In genomic region chr10:51928182-51928581, GRCh38 we compare ENCODE assay signal across 26 cellular contexts.
DNase-seq lines count a peak whose midpoint lies in the region; ATAC-seq, FAIRE-seq and TF ChIP-seq lines count a peak whose summit lies in the region.
"Had no signal": no experiment of that assay in that cellular context is flagged by ENCODE, and none has a peak within 500 bp of the region (broad histone marks: within the 10 kb centered on the region; RNA-seq: fewer than 3 reads in every experiment).

No MANE protein-coding gene starts in this region.

- no peaks in the 10 kb centered on the region for H3K36me3 ChIP-seq in SK-N-SH (replicated peaks in 1 of 2; ENCODE audit: control insufficient read depth in 1 of 2, insufficient read depth in 2 of 2, low read length in 1 of 2)
- H3K36me3 ChIP-seq in H1 (ENCODE audit: control insufficient read depth in 2 of 4, insufficient read depth in 4 of 4, low read length in 3 of 4) = no peaks in the 10 kb centered on the region
- H3K36me3 ChIP-seq: BE2C, BLaER1 had no signal

- no peak overlapping the region for H3K14ac ChIP-seq in H1 (ENCODE audit: insufficient read length)

- no peak for TF ChIP-seq CTCF in SK-N-SH (IDR thresholded peaks at IDR 0.05)
- TF ChIP-seq CTCF in H1 (IDR thresholded peaks at IDR 0.05; ENCODE audit: control extremely low read depth in 1 of 3, insufficient read depth in 1 of 3, low read depth in 1 of 3, low read length in 3 of 3) = no peak

- no peak overlapping the region for H4K5ac ChIP-seq in H1 (ENCODE audit: insufficient read length, low read depth, low read length)

- no peak overlapping the region for H3K56ac ChIP-seq in H1 (replicated peaks; ENCODE audit: insufficient read length, low read depth, low read length)

- no peak overlapping the region for H3K4me3 ChIP-seq in SK-N-SH (ENCODE audit: low read depth in 2 of 2, low read length in 1 of 2)
- no peak overlapping the region for H3K4me3 ChIP-seq in H1 (ENCODE audit: extremely low read depth in 1 of 4, insufficient read depth in 2 of 4, low read depth in 3 of 4, low read length in 4 of 4)
- H3K4me3 ChIP-seq: BLaER1, GM12878 had no signal

- no peak overlapping the region for H3K4me2 ChIP-seq in SK-N-SH
- no peak overlapping the region for H3K4me2 ChIP-seq in H1 (ENCODE audit: insufficient read depth in 1 of 2, low read depth in 2 of 2, low read length in 2 of 2)
- H3K4me2 ChIP-seq: BLaER1 had no signal

- 0 out of 4 replicates have a peak, but pooled peaks of 1 of the 2 experiments have one; percentile 65 for TF ChIP-seq EP300 in SK-N-SH (IDR thresholded peaks at IDR 0.05; ENCODE audit: borderline replicate concordance in 1 of 2, low read depth in 1 of 2, low read length in 1 of 2)
- TF ChIP-seq EP300 in H1 (IDR thresholded peaks at IDR 0.05; ENCODE audit: borderline replicate concordance in 1 of 2, low read depth in 2 of 2, low read length in 2 of 2) = no peak

- H3K9me2 ChIP-seq in SK-N-SH = no peaks in the 10 kb centered on the region

- CTCF ChIA-PET in SK-N-SH (lab: Yijun Ruan, JAX) = interaction anchor here (0.7 to 1.5 kb wide), 4 partner anchors 9 to 864 kb away, joined by 3 to 5 read pairs (median 4); no protein-coding TSS in a partner anchor
- CTCF ChIA-PET in H1 (lab: Charles Lee; ENCODE audit: partially characterized antibody) = no interaction called here

- H2BK12ac ChIP-seq in H1 (ENCODE audit: low read depth, low read length) = no peak overlapping the region

- POLR2A ChIA-PET in SK-N-SH (lab: Yijun Ruan, JAX) = no interaction called here
- POLR2A ChIA-PET in H1 (lab: Charles Lee; ENCODE audit: partially characterized antibody) = no interaction called here

- ATAC-seq in HG03196 (IDR thresholded peaks at IDR 0.05; ENCODE audit: unreplicated experiment) = no peak
- ATAC-seq in GM21367 (IDR thresholded peaks at IDR 0.05; ENCODE audit: unreplicated experiment) = no peak
- ATAC-seq: GM12878 had no signal

- TF ChIP-seq POLR2A in H1 (IDR thresholded peaks at IDR 0.05; ENCODE audit: control extremely low read depth in 1 of 2, low read depth in 2 of 2, low read length in 2 of 2) = no peak

- H3K79me1 ChIP-seq in H1 (ENCODE audit: low read depth, low read length) = no peaks in the 10 kb centered on the region

- H3K79me2 ChIP-seq in SK-N-SH (ENCODE audit: insufficient read depth) = no peaks in the 10 kb centered on the region
- H3K79me2 ChIP-seq in H1 (ENCODE audit: control insufficient read depth in 1 of 2, insufficient read depth in 2 of 2, low read length in 2 of 2) = no peaks in the 10 kb centered on the region

- H3F3A ChIP-seq in SK-N-SH (replicated peaks; ENCODE audit: insufficient read depth) = no peaks in the 10 kb centered on the region

- no peaks in the 10 kb centered on the region for H3K27me3 ChIP-seq in SK-N-SH (ENCODE audit: insufficient read depth)
- H3K27me3 ChIP-seq in H1 (replicated peaks in 1 of 4; ENCODE audit: control insufficient read depth in 3 of 4, extremely low read depth in 1 of 4, insufficient read depth in 3 of 4, low read length in 3 of 4) = no peaks in the 10 kb centered on the region
- H3K27me3 ChIP-seq: BE2C, BLaER1 had no signal

- H3K23me2 ChIP-seq in H1 (ENCODE audit: low read depth, low read length) = no peaks in the 10 kb centered on the region

- H3K18ac ChIP-seq in H1 (ENCODE audit: extremely low read depth, low read length) = no peak overlapping the region

- peak; percentile 19 for FAIRE-seq in H1 (lab: Jason Lieb, UNC)
- FAIRE-seq: A204.1, GM12878, GM12892, GM18507 had no signal

- H4K91ac ChIP-seq in H1 (replicated peaks; ENCODE audit: insufficient read length, low read length) = no peak overlapping the region

- no peak for TF ChIP-seq RAD21 in SK-N-SH (IDR thresholded peaks at IDR 0.05; ENCODE audit: low read length)
- no peak for TF ChIP-seq RAD21 in H1 (IDR thresholded peaks at IDR 0.05 in 1 of 2, conservative IDR thresholded peaks at IDR 0.05 in 1 of 2; ENCODE audit: low read depth in 2 of 2, low read length in 2 of 2)

- H4K20me1 ChIP-seq in SK-N-SH (ENCODE audit: insufficient read depth) = no peaks in the 10 kb centered on the region
- no peaks in the 10 kb centered on the region for H4K20me1 ChIP-seq in H1 (replicated peaks in 1 of 2; ENCODE audit: control insufficient read depth in 1 of 2, insufficient read depth in 2 of 2, low read length in 2 of 2)
- H4K20me1 ChIP-seq: BLaER1 had no signal

- peak overlapping the region in 1 of 2 experiments; percentile 72; a peak in 2 of 4 replicates for H3K27ac ChIP-seq in SK-N-SH (ENCODE audit: low read depth in 2 of 2, low read length in 1 of 2)
- H3K27ac ChIP-seq in H1 (ENCODE audit: low read depth, low read length) = no peak overlapping the region
- H3K27ac ChIP-seq: BLaER1 had no signal

- DNase-seq in NCI-H69 (lab: John Stamatoyannopoulos, UW) = peak; percentile 73
- DNase-seq in SK-N-SH = no peak
- no peak for DNase-seq in H1 (ENCODE audit: low read depth in 1 of 2, low spot score in 2 of 2)
- no peak for DNase-seq in NCI-H2029 treated with DMSO at 0.1 percent for 48 hours (lab: John Stamatoyannopoulos, UW)
- DNase-seq: 8988T; ACHN; BE2C; C1 segment of cervical spinal cord; CD4-positive, alpha-beta memory T cell; CD4-positive, CD25-positive, alpha-beta regulatory T cell; CD8-positive, alpha-beta memory T cell; COR-L47; DMS 273 treated with DMSO at 0.1 percent for 48 hours; DMS153; DMS53; DMS79; DND-41; EL; GDM1 had no signal

- H2AFZ ChIP-seq in SK-N-SH (ENCODE audit: low read depth) (no peak overlapping the region), H1 (ENCODE audit: low read length) (no peak overlapping the region)

- H2BK5ac ChIP-seq in H1 (ENCODE audit: low read depth, low read length) = no peak overlapping the region

- no peak overlapping the region for H2AK5ac ChIP-seq in H1 (ENCODE audit: low read depth, low read length)

- no peak overlapping the region for H4K8ac ChIP-seq in H1 (ENCODE audit: extremely low read depth, insufficient read depth, low read length)

- H3K9me3 ChIP-seq in SK-N-SH = no peaks in the 10 kb centered on the region
- no peaks in the 10 kb centered on the region for H3K9me3 ChIP-seq in H1 (ENCODE audit: insufficient read depth in 2 of 2, low read depth in 1 of 2, low read length in 1 of 2)
- H3K9me3 ChIP-seq: BE2C, BLaER1 had no signal

- H3K23ac ChIP-seq in H1 (ENCODE audit: insufficient read length) = no peak overlapping the region

- 26% methylated on average over 1 of the region's 1 CpG for WGBS in SK-N-SH (ENCODE audit: low lambda C conversion rate)
- 88% methylated on average over 1 of the region's 1 CpG; no CpG with 5 or more reads in 1 of the 2 experiments for WGBS in H1 (ENCODE audit: extremely low coverage in 1 of 2, insufficient coverage in 1 of 2, insufficient read length in 1 of 2, insufficient replicate concordance in 2 of 2, low coverage in 1 of 2, low lambda C conversion rate in 2 of 2, missing lambda C conversion rate in 1 of 2), 2 experiments

- no peak overlapping the region for H2BK20ac ChIP-seq in H1 (ENCODE audit: low read length)

- H3K9ac ChIP-seq in SK-N-SH (no peak overlapping the region), H1 (replicated peaks in 1 of 4; ENCODE audit: extremely low read depth in 1 of 4, low read depth in 3 of 4, low read length in 3 of 4) (no peak overlapping the region)
- H3K9ac ChIP-seq: BLaER1 had no signal

- H3K4me1 ChIP-seq in SK-N-SH (ENCODE audit: control insufficient read depth in 1 of 2, insufficient read depth in 2 of 2, low read depth in 1 of 2, low read length in 1 of 2) = peaks cover 0 to 9% of the 10 kb centered on the region in 2 experiments; a peak in 1 of 4 replicates
- H3K4me1 ChIP-seq in H1 (replicated peaks in 1 of 4; ENCODE audit: control insufficient read depth in 3 of 4, insufficient read depth in 4 of 4, low read length in 3 of 4) = no peaks in the 10 kb centered on the region
- H3K4me1 ChIP-seq: BLaER1 had no signal

- no peak overlapping the region for H3K4ac ChIP-seq in H1 (replicated peaks; ENCODE audit: insufficient read length, low read depth, low read length)

- no peak overlapping the region for H2BK120ac ChIP-seq in H1 (replicated peaks; ENCODE audit: low read depth, low read length)

- H2BK15ac ChIP-seq in H1 (ENCODE audit: low read length) = no peak overlapping the region

TF ChIP-seq in SK-N-SH, 30 proteins besides CTCF, POLR2A, EP300 and RAD21:
- TF ChIP-seq NFIC (IDR thresholded peaks at IDR 0.05; ENCODE audit: borderline replicate concordance) (no peak), TCF12 (IDR thresholded peaks at IDR 0.05) (0 out of 2 replicates have a peak, but pooled peaks have one; percentile 6), FOXM1 (IDR thresholded peaks at IDR 0.05; ENCODE audit: low read depth) (no peak), MEF2A (IDR thresholded peaks at IDR 0.05; ENCODE audit: borderline replicate concordance, low read depth) (no peak), MXI1 (IDR thresholded peaks at IDR 0.05; ENCODE audit: low read depth, low read length) (no peak), RCOR1 (IDR thresholded peaks at IDR 0.05; ENCODE audit: low read length) (peak; percentile 26; the same call in 1 of the 2 replicates), CHD2 (IDR thresholded peaks at IDR 0.05; ENCODE audit: low read length, partially characterized antibody) (peak; percentile 45), GATA2 (CRISPR knock-in tag; IDR thresholded peaks at IDR 0.05) (peak; percentile 85)
TF ChIP-seq in SK-N-SH: peak in this region for 4.

TF ChIP-seq in H1, 55 proteins besides CTCF, POLR2A, EP300 and RAD21 (continues in another document):
- no peak for TF ChIP-seq RBBP5 (IDR thresholded peaks at IDR 0.05; ENCODE audit: borderline replicate concordance, low read depth, low read length)
- no peak for TF ChIP-seq TAF7 (optimal IDR thresholded peaks at IDR 0.05; ENCODE audit: borderline replicate concordance, low read depth, low read length)
- TF ChIP-seq, protein P1, sequence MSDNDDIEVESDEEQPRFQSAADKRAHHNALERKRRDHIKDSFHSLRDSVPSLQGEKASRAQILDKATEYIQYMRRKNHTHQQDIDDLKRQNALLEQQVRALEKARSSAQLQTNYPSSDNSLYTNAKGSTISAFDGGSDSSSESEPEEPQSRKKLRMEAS (IDR thresholded peaks at IDR 0.05) = no peak
- TF ChIP-seq ASH2L (IDR thresholded peaks at IDR 0.05; ENCODE audit: low read length) = no peak
- no peak for TF ChIP-seq SUZ12 (IDR thresholded peaks at IDR 0.05; ENCODE audit: low read length)
- no peak for TF ChIP-seq CBX8 (IDR thresholded peaks at IDR 0.05; ENCODE audit: borderline replicate concordance, low read depth, low read length)
- TF ChIP-seq SP4 (IDR thresholded peaks at IDR 0.05; ENCODE audit: low read length) = no peak
- TF ChIP-seq NANOG (IDR thresholded peaks at IDR 0.05; ENCODE audit: insufficient read depth, low read depth, low read length, poor library complexity, severe bottlenecking) = no peak
- no peak for TF ChIP-seq SP2 (IDR thresholded peaks at IDR 0.05; ENCODE audit: low read length)
- TF ChIP-seq RFX5 (IDR thresholded peaks at IDR 0.05; ENCODE audit: borderline replicate concordance, low read depth, low read length) = no peak
- no peak for TF ChIP-seq CTBP2 (IDR thresholded peaks at IDR 0.05; ENCODE audit: borderline replicate concordance, insufficient read depth, insufficient read length, low read length)
